25 cellular contexts compared by ENCODE assay signal in genomic region chr4:184884863-184885262, GRCh38.
"Had no signal": no experiment of that assay in that cellular context is flagged by ENCODE, and none has a peak within 500 bp of the region (broad histone marks: within the 10 kb centered on the region; RNA-seq: fewer than 3 reads in every experiment).

No MANE protein-coding gene starts in this region.

- ATAC-seq: heart left ventricle; left ventricle myocardium superior; lower lobe of right lung; naive thymus-derived CD8-positive, alpha-beta T cell; psoas muscle; sciatic nerve; stimulated activated memory B cell treated with anti-CD40 and anti-IgM and Interleukin-4, amounts not matched to agents 10 μg/mL and 1 μg/mL and 100 μg/mL, for 72 hours; stimulated activated naive CD8-positive, alpha-beta T cell treated with anti-CD3 and anti-CD28 coated beads, Interleukin-15, amount 100 ng/mL, for 72 hours had no signal

- H3K36me3 Mint-ChIP-seq: naive thymus-derived CD8-positive, alpha-beta T cell; neural progenitor cell; stimulated activated memory B cell treated with anti-CD40 and anti-IgM and Interleukin-4, amounts not matched to agents 10 μg/mL and 1 μg/mL and 100 μg/mL, for 72 hours had no signal

- H3K4me3 Mint-ChIP-seq: naive thymus-derived CD8-positive, alpha-beta T cell; nephron; neural progenitor cell; stimulated activated memory B cell treated with anti-CD40 and anti-IgM and Interleukin-4, amounts not matched to agents 10 μg/mL and 1 μg/mL and 100 μg/mL, for 72 hours; stimulated activated naive CD8-positive, alpha-beta T cell treated with anti-CD3 and anti-CD28 coated beads, Interleukin-15, amount 100 ng/mL, for 72 hours had no signal

- DNase-seq: heart left ventricle; islet precursor cell; left ventricle myocardium superior; lower lobe of right lung; mammary epithelial cell; mesenchymal stem cell; naive thymus-derived CD8-positive, alpha-beta T cell; occipital lobe; psoas muscle; spleen; stimulated activated CD4-positive, alpha-beta T cell treated with anti-CD3 and anti-CD28 coated beads, Interleukin-4, amount 100 ng/mL, for 4 hours; stimulated activated CD8-positive, alpha-beta memory T cell treated with anti-CD3 and anti-CD28 coated beads, Interleukin-4, amount 100 ng/mL, for 48 hours; stimulated activated naive CD4-positive, alpha-beta T cell treated with Interleukin-2 at 50 U/mL for 16 hours; stimulated activated naive CD8-positive, alpha-beta T cell treated with anti-CD3 and anti-CD28 coated beads, Interleukin-15, amount 100 ng/mL, for 72 hours; testis; thyroid gland; transverse colon; upper lobe of left lung had no signal

- H3K4me1 ChIP-seq: lower lobe of right lung, neural progenitor cell, parathyroid adenoma, psoas muscle, testis, thyroid gland, transverse colon had no signal

- H3K27me3 Mint-ChIP-seq: stimulated activated memory B cell treated with anti-CD40 and anti-IgM and Interleukin-4, amounts not matched to agents 10 μg/mL and 1 μg/mL and 100 μg/mL, for 72 hours had no signal

- H3K27ac Mint-ChIP-seq: neural progenitor cell; stimulated activated memory B cell treated with anti-CD40 and anti-IgM and Interleukin-4, amounts not matched to agents 10 μg/mL and 1 μg/mL and 100 μg/mL, for 72 hours had no signal

- H3K4me1 Mint-ChIP-seq: nephron; neural progenitor cell; stimulated activated naive CD8-positive, alpha-beta T cell treated with anti-CD3 and anti-CD28 coated beads, Interleukin-15, amount 100 ng/mL, for 72 hours had no signal

- H3K9ac ChIP-seq: neural progenitor cell, parathyroid adenoma had no signal

- H3K9me3 Mint-ChIP-seq: nephron; neural progenitor cell; stimulated activated memory B cell treated with anti-CD40 and anti-IgM and Interleukin-4, amounts not matched to agents 10 μg/mL and 1 μg/mL and 100 μg/mL, for 72 hours; stimulated activated naive CD8-positive, alpha-beta T cell treated with anti-CD3 and anti-CD28 coated beads, Interleukin-15, amount 100 ng/mL, for 72 hours had no signal

- H3K4me3 ChIP-seq: heart left ventricle, lower lobe of right lung, neural progenitor cell, psoas muscle, skin epidermis, spleen, testis, thyroid gland, transverse colon, upper lobe of left lung had no signal

- H3K36me3 ChIP-seq: heart left ventricle, lower lobe of right lung, neural progenitor cell, neutrophil, spleen, thyroid gland, transverse colon, upper lobe of left lung had no signal

- H3K27me3 ChIP-seq: heart left ventricle, neural progenitor cell, neutrophil, testis, thyroid gland, transverse colon, upper lobe of left lung had no signal

- H3K27ac ChIP-seq: heart left ventricle, lower lobe of right lung, neural progenitor cell, neutrophil, parathyroid adenoma, psoas muscle, skin epidermis, spleen, testis, thyroid gland, transverse colon, upper lobe of left lung had no signal

- H3K9me3 ChIP-seq: heart left ventricle, lower lobe of right lung, neutrophil, psoas muscle, spleen, testis, thyroid gland, transverse colon, upper lobe of left lung had no signal
